ENCODE assay signal across 26 cellular contexts in the genomic region with DNA sequence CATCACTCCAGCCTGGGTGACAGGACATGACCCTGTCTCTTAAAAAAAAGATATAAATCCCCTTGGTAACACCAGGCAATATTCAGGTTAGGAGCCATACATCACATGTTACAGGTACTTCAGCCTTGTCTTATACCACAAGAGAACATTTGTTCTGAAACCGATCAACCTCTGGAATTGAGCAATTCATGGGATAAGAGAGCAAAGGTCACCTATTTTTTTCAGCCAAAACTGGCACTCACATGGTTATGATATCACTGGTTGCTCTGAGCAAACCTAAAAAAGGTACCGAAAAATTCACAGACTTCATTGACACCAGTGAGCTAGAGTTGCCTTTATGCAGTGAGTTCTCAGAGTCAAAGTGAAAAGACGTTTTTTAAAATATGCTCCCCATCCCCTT. TPM values are rescaled to one million over a fixed set of nuclear protein-coding genes. Genes with fewer than 3 reads are reported as not detected.
"Had no signal": no experiment of that assay in that cellular context is flagged by ENCODE, and none has a peak within 500 bp of the region (broad histone marks: within the 10 kb centered on the region; RNA-seq: fewer than 3 reads in every experiment).

No MANE protein-coding gene starts in this region.

- H3K4me1 ChIP-seq: heart right ventricle, left lung, sigmoid colon, spleen, suprapubic skin, tibial nerve, uterus had no signal

- H3K36me3 Mint-ChIP-seq: natural killer cell treated with Interleukin-12 subunit alpha and Interleukin-12 subunit beta and Interleukin-15 and Interleukin-18, amount 100 ng/mL, for 72 hours had no signal

- H3K4me2 ChIP-seq: hepatocyte had no signal

- H3K9me3 ChIP-seq: heart right ventricle, left lung, mucosa of descending colon, sigmoid colon, spleen, suprapubic skin, tibial nerve, uterus had no signal

- H3K27me3 Mint-ChIP-seq: naive thymus-derived CD4-positive, alpha-beta T cell; natural killer cell treated with Interleukin-12 subunit alpha and Interleukin-12 subunit beta and Interleukin-15 and Interleukin-18, amount 100 ng/mL, for 72 hours; progenitor cell of endocrine pancreas; stimulated activated naive CD8-positive, alpha-beta T cell treated with anti-CD3 and anti-CD28 coated beads, Interleukin-15, Interleukin-2, amounts not matched to agents 100 ng/mL and 50 ng/mL, for 24 hours; type B pancreatic cell had no signal

- ATAC-seq: heart right ventricle; left lung; mucosa of descending colon; naive thymus-derived CD4-positive, alpha-beta T cell; natural killer cell treated with Interleukin-12 subunit alpha and Interleukin-12 subunit beta and Interleukin-15 and Interleukin-18, amount 100 ng/mL, for 72 hours; right cardiac atrium; stimulated activated effector memory CD8-positive, alpha-beta T cell treated with anti-CD3 and anti-CD28 coated beads, Interleukin-12 subunit alpha, Interleukin-12 subunit beta, amount 100 ng/mL, for 72 hours had no signal

- H3K27ac Mint-ChIP-seq: mesothelial cell of epicardium; naive thymus-derived CD4-positive, alpha-beta T cell; natural killer cell treated with Interleukin-12 subunit alpha and Interleukin-12 subunit beta and Interleukin-15 and Interleukin-18, amount 100 ng/mL, for 72 hours; progenitor cell of endocrine pancreas; stimulated activated effector memory CD8-positive, alpha-beta T cell treated with anti-CD3 and anti-CD28 coated beads, Interleukin-12 subunit alpha, Interleukin-12 subunit beta, amount 100 ng/mL, for 72 hours; stimulated activated naive CD8-positive, alpha-beta T cell treated with anti-CD3 and anti-CD28 coated beads, Interleukin-15, Interleukin-2, amounts not matched to agents 100 ng/mL and 50 ng/mL, for 24 hours; type B pancreatic cell had no signal

- H2AFZ ChIP-seq: hepatocyte had no signal

- H3K4me3 Mint-ChIP-seq: mesothelial cell of epicardium; naive thymus-derived CD4-positive, alpha-beta T cell; natural killer cell treated with Interleukin-12 subunit alpha and Interleukin-12 subunit beta and Interleukin-15 and Interleukin-18, amount 100 ng/mL, for 72 hours; stimulated activated effector memory CD8-positive, alpha-beta T cell treated with anti-CD3 and anti-CD28 coated beads, Interleukin-12 subunit alpha, Interleukin-12 subunit beta, amount 100 ng/mL, for 72 hours; stimulated activated naive CD8-positive, alpha-beta T cell treated with anti-CD3 and anti-CD28 coated beads, Interleukin-15, Interleukin-2, amounts not matched to agents 100 ng/mL and 50 ng/mL, for 24 hours; type B pancreatic cell had no signal

- DNase-seq: heart right ventricle; islet precursor cell; left lung; mesendoderm; mucosa of descending colon; naive thymus-derived CD4-positive, alpha-beta T cell; nucleus accumbens; retina; right cardiac atrium; sigmoid colon; small intestine; spleen; stimulated activated CD4-positive, alpha-beta T cell treated with anti-CD3 and anti-CD28 coated beads, Interleukin-4, amount 100 ng/mL, for 24 hours; stimulated activated naive CD4-positive, alpha-beta T cell; uterus had no signal

- H3K4me3 ChIP-seq: heart right ventricle, hepatocyte, left lung, lung, mucosa of descending colon, sigmoid colon, spleen, suprapubic skin, tibial nerve, uterus had no signal

- H3K36me3 ChIP-seq: uterus had no signal

- H3K27me3 ChIP-seq: heart right ventricle, hepatocyte, left lung, sigmoid colon, spleen, suprapubic skin, tibial nerve, uterus had no signal

- H3K27ac ChIP-seq: heart right ventricle, hepatocyte, left lung, sigmoid colon, spleen, suprapubic skin, tibial nerve, uterus had no signal

- H3K4me1 Mint-ChIP-seq: mesothelial cell of epicardium; stimulated activated effector memory CD8-positive, alpha-beta T cell treated with anti-CD3 and anti-CD28 coated beads, Interleukin-12 subunit alpha, Interleukin-12 subunit beta, amount 100 ng/mL, for 72 hours had no signal

- H3K9me3 Mint-ChIP-seq: natural killer cell treated with Interleukin-12 subunit alpha and Interleukin-12 subunit beta and Interleukin-15 and Interleukin-18, amount 100 ng/mL, for 72 hours; stimulated activated effector memory CD8-positive, alpha-beta T cell treated with anti-CD3 and anti-CD28 coated beads, Interleukin-12 subunit alpha, Interleukin-12 subunit beta, amount 100 ng/mL, for 72 hours; stimulated activated naive CD8-positive, alpha-beta T cell treated with anti-CD3 and anti-CD28 coated beads, Interleukin-15, Interleukin-2, amounts not matched to agents 100 ng/mL and 50 ng/mL, for 24 hours had no signal

RNA-seq across cellular contexts. Expression of gene SIDT1, which starts 26.5 kb away (rescaled TPM):
- total RNA-seq: mesothelial cell of epicardium, osteocyte, progenitor cell of endocrine pancreas had no signal
